Comparison of ENCODE assay signal across 1 cellular context in genomic region chr1:109676718-109677381, GRCh38.
TF ChIP-seq lines count a peak whose summit lies in the region.

No MANE protein-coding gene starts in this region.

TF ChIP-seq in HEK293, 187 proteins besides CTCF, POLR2A, EP300 and RAD21:
- peak; percentile 29; the same call in 1 of the 2 replicates for TF ChIP-seq SCRT2 (tag by site-specific recombination; IDR thresholded peaks at IDR 0.05)
